ENCODE assay signal across 19 cellular contexts in the genomic region with DNA sequence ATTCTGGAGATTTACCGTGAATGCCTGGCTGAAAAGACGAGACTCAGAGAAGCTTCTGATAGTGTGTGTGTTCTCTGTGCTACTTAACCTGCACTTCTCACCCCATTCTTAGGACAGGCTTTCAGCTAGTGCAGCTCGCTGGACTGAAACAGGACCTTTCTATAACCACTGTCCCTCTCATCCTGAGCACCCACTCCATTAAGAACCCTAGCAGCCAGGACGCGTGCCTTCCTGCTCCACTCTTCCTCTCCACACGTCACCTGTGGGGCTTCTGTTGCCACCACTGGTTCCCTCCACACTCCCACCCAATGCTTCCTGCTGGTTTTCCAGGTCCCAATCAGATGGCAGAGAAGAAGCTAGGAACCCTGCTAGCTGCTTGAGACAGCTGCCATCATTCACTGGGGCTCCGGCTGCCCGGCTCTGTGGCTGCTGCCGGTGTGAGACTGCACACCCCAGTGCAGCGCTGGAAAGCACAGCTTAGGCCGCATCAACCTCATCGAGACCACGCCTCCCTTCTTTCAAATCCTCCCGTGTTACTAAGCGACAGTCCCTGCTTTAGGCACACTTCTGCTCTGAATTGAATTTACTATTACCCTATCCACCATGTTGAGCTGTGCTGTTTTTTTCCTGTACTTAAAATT. TPM values are rescaled to one million over a fixed set of nuclear protein-coding genes. Genes with fewer than 3 reads are reported as not detected.
DNase-seq lines count a peak whose midpoint lies in the region; ATAC-seq and TF ChIP-seq lines count a peak whose summit lies in the region.
"Had no signal": no experiment of that assay in that cellular context is flagged by ENCODE, and none has a peak within 500 bp of the region (broad histone marks: within the 10 kb centered on the region; RNA-seq: fewer than 3 reads in every experiment).

No MANE protein-coding gene starts in this region.

- no peak overlapping the region for H3K4me3 ChIP-seq in cardiac muscle cell
- no peak overlapping the region for H3K4me3 ChIP-seq in psoas muscle
- H3K4me3 ChIP-seq in ovary: no peak overlapping the region
- H3K4me3 ChIP-seq: body of pancreas, lower lobe of right lung had no signal

- TF ChIP-seq POLR2A in ovary (IDR thresholded peaks at IDR 0.05): no peak

- H3K27ac ChIP-seq in cardiac muscle cell: peak overlapping the region; percentile 78
- peak overlapping the region; percentile 17 for H3K27ac ChIP-seq in psoas muscle
- H3K27ac ChIP-seq in ovary: no peak overlapping the region
- H3K27ac ChIP-seq: lower lobe of right lung had no signal

- no peaks in the 10 kb centered on the region for H3K9me3 ChIP-seq in cardiac muscle cell (ENCODE audit: low read depth)
- H3K9me3 ChIP-seq in psoas muscle: no peaks in the 10 kb centered on the region
- H3K9me3 ChIP-seq in ovary: no peaks in the 10 kb centered on the region
- H3K9me3 ChIP-seq: body of pancreas, lower lobe of right lung had no signal

- no peaks in the 10 kb centered on the region for H3K36me3 ChIP-seq in cardiac muscle cell
- H3K36me3 ChIP-seq in psoas muscle (ENCODE audit: insufficient read depth in 1 of 2, low read depth in 1 of 2): no peaks in the 10 kb centered on the region
- no peaks in the 10 kb centered on the region for H3K36me3 ChIP-seq in ovary
- H3K36me3 ChIP-seq: lower lobe of right lung had no signal

- intact Hi-C loops in left cardiac atrium (cut with DNase I) (no loop called here), left ventricle myocardium superior (cut with micrococcal nuclease) (no loop called here), psoas muscle (cut with DNase I) (no loop called here), ovary (cut with DNase I) (no loop called here)

- 85% methylated on average over 15 of the region's 15 CpGs for whole genome bisulfite sequencing in psoas muscle, 3 donors
- WGBS in ovary, 3 donors: 84 to 85% (median 84%) methylated on average over 15 of the region's 15 CpGs

- H3K27me3 ChIP-seq in cardiac muscle cell: no peaks in the 10 kb centered on the region
- H3K27me3 ChIP-seq in psoas muscle (ENCODE audit: insufficient read depth in 3 of 3, low read length in 2 of 3): no peaks in the 10 kb centered on the region
- H3K27me3 ChIP-seq in ovary: no peaks in the 10 kb centered on the region
- H3K27me3 ChIP-seq: body of pancreas had no signal

- ATAC-seq in left cardiac atrium (no peak), left ventricle myocardium superior (peak; percentile 26), psoas muscle (no peak), GM21825 (IDR thresholded peaks at IDR 0.05; ENCODE audit: unreplicated experiment) (no peak)
- ATAC-seq: activated naive CD8-positive, alpha-beta T cell treated with anti-CD3 and anti-CD28 coated beads, Interleukin-2, amount 50 U/mL, for 24 hours; HCT116 had no signal

- DNase-seq in cardiac muscle cell (ENCODE audit: low read depth in 1 of 2, low spot score in 1 of 2): no peak
- DNase-seq in left cardiac atrium: no peak
- DNase-seq in astrocyte of the hippocampus (ENCODE audit: low read depth, low spot score): peak; percentile 24
- no peak for DNase-seq in left ventricle myocardium superior
- DNase-seq in psoas muscle: no peak
- no peak for DNase-seq in CD1c-positive myeloid dendritic cell (ENCODE audit: extremely low spot score)
- DNase-seq in ovary: no peak
- DNase-seq: activated CD4-positive, alpha-beta T cell treated with anti-CD3 and anti-CD28 coated beads, Interleukin-2, amount 50 U/mL, for 48 hours; activated CD8-positive, alpha-beta memory T cell treated with anti-CD3 and anti-CD28 coated beads, Interleukin-2, amount 50 U/mL, for 48 hours; activated effector memory CD4-positive, alpha-beta T cell treated with anti-CD3 and anti-CD28 coated beads, Interleukin-2, amount 50 U/mL, for 16 hours; activated naive CD8-positive, alpha-beta T cell treated with anti-CD3 and anti-CD28 coated beads, Interleukin-2, amount 50 U/mL, for 24 hours; body of pancreas; DMS 273 treated with DMSO at 0.1 percent for 48 hours; KBM-7; lower lobe of right lung; NCI-H146; NCI-H524 had no signal

- no peak for TF ChIP-seq EP300 in ovary (IDR thresholded peaks at IDR 0.05)

- TF ChIP-seq CTCF in cardiac muscle cell (IDR thresholded peaks at IDR 0.05; ENCODE audit: low read depth, low read length) (no peak), psoas muscle (IDR thresholded peaks at IDR 0.05) (no peak), ovary (IDR thresholded peaks at IDR 0.05) (no peak)

- H3K4me1 ChIP-seq in cardiac muscle cell (ENCODE audit: low read depth): peaks cover 19% of the 10 kb centered on the region
- H3K4me1 ChIP-seq in psoas muscle: peaks cover 4% of the 10 kb centered on the region
- no peaks in the 10 kb centered on the region for H3K4me1 ChIP-seq in ovary (ENCODE audit: insufficient read depth)

RNA-seq across cellular contexts. Expression of gene RNF130, which starts 44.0 kb away (rescaled TPM):
- total RNA-seq in cardiac muscle cell (73.0 and 83.0 TPM in 2 replicates), left cardiac atrium (10 to 100 TPM; 45.6 to 67.2 TPM), left ventricle myocardium superior (46.8 TPM), psoas muscle (10 to 100 TPM; 34.1 to 41.1 (median 37.4) TPM), ovary (10 to 100 TPM; 54.7 to 75.1 (median 66.7) TPM)
- polyA plus RNA-seq in cardiac muscle cell (60.3 and 69.6 TPM in 2 replicates), psoas muscle (10 to 100 TPM; 35.9 to 45.3 (median 37.2) TPM), ovary (100 to 1,000 TPM in 1 of 2 donors, 10 to 100 TPM in 1; 74.0 to 120 TPM)

Comparison
In these comparisons a context has a peak if more than half of its experiments do, and no peak if none do; other contexts are left out.
1. H3K27ac ChIP-seq: peak in cardiac muscle cell (single experiment) and psoas muscle (single experiment); none in ovary (0 of 2).